1 cellular context compared by ENCODE assay signal in genomic region chr22:17339095-17339693, GRCh38.
TF ChIP-seq lines count a peak whose summit lies in the region.

No MANE protein-coding gene starts in this region.

TF ChIP-seq in GM23338, 12 proteins besides CTCF, POLR2A, EP300 and RAD21 (continued from another document):
- no peak for TF ChIP-seq ZNF462 (CRISPR knock-in tag; IDR thresholded peaks at IDR 0.05)
- TF ChIP-seq JUNB (IDR thresholded peaks at IDR 0.05; ENCODE audit: unreplicated experiment) = no peak
- TF ChIP-seq EZH2 (IDR thresholded peaks at IDR 0.05; ENCODE audit: low read depth, unreplicated experiment) = no peak
- no peak for TF ChIP-seq ZNF114 (CRISPR knock-in tag; IDR thresholded peaks at IDR 0.05)
- TF ChIP-seq REST (IDR thresholded peaks at IDR 0.05; ENCODE audit: unreplicated experiment) = no peak
- TF ChIP-seq EZH2phosphoT487 (IDR thresholded peaks at IDR 0.05; ENCODE audit: unreplicated experiment) = no peak
- no peak for TF ChIP-seq STAT1 (IDR thresholded peaks at IDR 0.05; ENCODE audit: unreplicated experiment)
- no peak for TF ChIP-seq CREB1 (CRISPR knock-in tag; IDR thresholded peaks at IDR 0.05; ENCODE audit: low read depth)
